In the genomic region with DNA sequence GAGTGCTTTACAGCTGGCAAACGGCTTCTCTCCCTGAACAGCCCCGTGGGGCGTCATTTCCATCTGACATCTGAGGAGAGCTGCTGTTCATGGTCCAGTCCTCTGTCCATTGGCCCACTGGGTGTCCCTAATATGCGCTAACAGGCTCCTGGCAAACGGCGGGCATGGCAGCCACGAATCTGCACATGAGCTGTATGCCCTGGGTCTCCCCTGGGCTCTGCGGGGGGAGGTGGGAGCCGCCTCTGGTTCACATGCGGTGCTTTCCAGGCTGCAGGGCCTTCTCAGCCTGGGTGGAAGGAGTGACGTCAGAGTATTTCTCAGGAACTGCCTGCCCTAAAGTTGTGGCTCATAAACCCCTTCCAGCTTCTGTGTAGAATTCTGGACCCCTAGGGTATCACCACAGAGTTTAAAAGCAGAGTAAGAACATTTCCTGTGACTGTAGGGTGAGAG, we compare ENCODE assay signal across 8 cellular contexts.
DNase-seq lines count a peak whose midpoint lies in the region; ATAC-seq and TF ChIP-seq lines count a peak whose summit lies in the region.

No MANE protein-coding gene starts in this region.

- WGBS in prostate gland, result 21% methylated on average over 7 of the region's 11 CpGs

- no peak for TF ChIP-seq CTCF in NB4 (IDR thresholded peaks at IDR 0.05; ENCODE audit: low read depth, low read length)
- no peak for TF ChIP-seq CTCF in prostate gland (IDR thresholded peaks at IDR 0.05)
- no peak for TF ChIP-seq CTCF in type B pancreatic cell (conservative IDR thresholded peaks at IDR 0.05)

- no peaks in the 10 kb centered on the region for H3K9me3 Mint-ChIP-seq in type B pancreatic cell

- intact Hi-C loops in prostate gland (cut with DNase I), result no loop called here

- TF ChIP-seq POLR2A in NB4 (IDR thresholded peaks at IDR 0.05; ENCODE audit: extremely low read depth, insufficient read length) (no peak), erythroblast (IDR thresholded peaks at IDR 0.05; ENCODE audit: low read length) (no peak), prostate gland (IDR thresholded peaks at IDR 0.05) (no peak)

- peak overlapping the region; percentile 16 for H3K27ac Mint-ChIP-seq in type B pancreatic cell

- peak overlapping the region; percentile 45 for H3K4me3 Mint-ChIP-seq in type B pancreatic cell

- H3K27ac ChIP-seq in prostate gland, result peak overlapping the region; percentile 64 to 69

- H3K27me3 ChIP-seq in prostate gland (replicated peaks; ENCODE audit: insufficient read depth), result no peaks in the 10 kb centered on the region

- no peaks in the 10 kb centered on the region for H3K27me3 Mint-ChIP-seq in type B pancreatic cell

- no peaks in the 10 kb centered on the region for H3K9me3 ChIP-seq in prostate gland

- ATAC-seq in GM18511 (IDR thresholded peaks at IDR 0.05; ENCODE audit: unreplicated experiment) (peak; percentile 46), GM18517 (IDR thresholded peaks at IDR 0.05; ENCODE audit: unreplicated experiment) (no peak)

- H3K4me3 ChIP-seq in NB4 (ENCODE audit: low read depth, low read length) (peak overlapping the region; percentile 34), prostate gland (no peak overlapping the region)

- H3K36me3 Mint-ChIP-seq in type B pancreatic cell, result no peaks in the 10 kb centered on the region

- DNase-seq in NB4 (ENCODE audit: low read depth), result peak; percentile 92
- peak; percentile 46 to 61 for DNase-seq in activated CD8-positive, alpha-beta memory T cell treated with anti-CD3 and anti-CD28 coated beads for 1 hour (ENCODE audit: extremely low read depth in 1 of 2, low read depth in 1 of 2)
- peak; percentile 36 to 43 for DNase-seq in erythroblast (lab: John Stamatoyannopoulos, UW)
- DNase-seq in prostate gland (ENCODE audit: low spot score), result no peak
- no peak for DNase-seq in type B pancreatic cell (ENCODE audit: extremely low spot score, unreplicated experiment)
- DNase-seq in HK-2 (ENCODE audit: unreplicated experiment), result no peak

- H3K4me1 Mint-ChIP-seq in type B pancreatic cell (ENCODE audit: unreplicated experiment), result peaks cover 72% of the 10 kb centered on the region

- H3K4me1 ChIP-seq in prostate gland (replicated peaks), result peaks cover 40% of the 10 kb centered on the region

- H3K36me3 ChIP-seq in prostate gland, result no peaks in the 10 kb centered on the region

Comparison
In these comparisons a context has a peak if more than half of its experiments do, and no peak if none do; other contexts are left out.
1. DNase-seq: peak in NB4 (single experiment), activated CD8-positive, alpha-beta memory T cell treated with anti-CD3 and anti-CD28 coated beads for 1 hour (2 of 2) and erythroblast (2 of 2); none in prostate gland (single experiment), type B pancreatic cell (single experiment) and HK-2 (single experiment).